Comparison of ENCODE assay signal across 29 cellular contexts in the genomic region with DNA sequence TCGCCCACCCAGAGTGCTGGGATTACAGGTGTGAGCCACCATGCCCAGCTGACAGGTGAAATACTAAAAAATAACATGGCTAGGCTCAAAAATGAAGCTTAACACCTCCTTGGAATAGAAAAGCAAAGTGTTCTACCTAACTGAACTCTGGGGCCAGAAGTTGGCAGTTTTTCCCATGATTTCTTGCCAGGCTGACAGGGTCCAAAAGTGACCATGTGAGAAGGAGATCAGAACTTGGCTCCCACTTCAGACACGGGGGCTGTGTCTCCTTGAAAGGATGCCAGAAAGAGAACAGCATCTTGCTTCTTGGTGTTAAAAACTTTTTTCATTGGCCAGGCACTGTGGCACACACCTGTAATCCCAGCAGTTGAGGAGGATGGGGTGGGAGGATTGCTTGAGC.
"Had no signal": no experiment of that assay in that cellular context is flagged by ENCODE, and none has a peak within 500 bp of the region (broad histone marks: within the 10 kb centered on the region; RNA-seq: fewer than 3 reads in every experiment).

No MANE protein-coding gene starts in this region.

- H3K27ac ChIP-seq: ascending aorta, brain microvascular endothelial cell, coronary artery, dorsolateral prefrontal cortex, left lung, lower lobe of right lung, pancreas, psoas muscle, tibial artery had no signal

- H3K36me3 ChIP-seq: ascending aorta, brain microvascular endothelial cell, left lung, lower lobe of right lung, pancreas, tibial artery had no signal

- H3K27me3 ChIP-seq: ascending aorta, brain microvascular endothelial cell, dorsolateral prefrontal cortex, left lung, pancreas, tibial artery had no signal

- H3K4me3 ChIP-seq: ascending aorta, coronary artery, dorsolateral prefrontal cortex, left lung, lower lobe of right lung, pancreas, psoas muscle, smooth muscle cell, tibial artery had no signal

- ATAC-seq: left lung; lower lobe of right lung; psoas muscle; stimulated activated memory B cell treated with anti-CD40 and anti-IgM and Interleukin-4, amounts not matched to agents 10 μg/mL and 1 μg/mL and 100 μg/mL, for 72 hours; stimulated activated naive CD8-positive, alpha-beta T cell treated with anti-CD3 and anti-CD28 coated beads, Interleukin-15, amount 100 ng/mL, for 72 hours had no signal

- FAIRE-seq: pancreas, TTC549 had no signal

- H3K9me3 ChIP-seq: ascending aorta, left lung, lower lobe of right lung, pancreas, psoas muscle, tibial artery had no signal

- DNase-seq: activated CD4-positive, alpha-beta memory T cell treated with anti-CD3 and anti-CD28 coated beads, Interleukin-2, amount 10 ng/mL, durations not matched to agents 7 days and 5 days; activated CD4-positive, alpha-beta T cell treated with anti-CD3 and anti-CD28 coated beads for 1 hour; activated CD4-positive, alpha-beta T cell treated with anti-CD3 and anti-CD28 coated beads, Interleukin-2, amount 10 ng/mL, durations not matched to agents 7 days and 5 days; activated CD8-positive, alpha-beta memory T cell treated with anti-CD3 and anti-CD28 coated beads, Interleukin-2, amount 50 U/mL, for 48 hours; activated gamma-delta T cell; activated naive CD4-positive, alpha-beta T cell treated with anti-CD3 and anti-CD28 coated beads, Interleukin-2, amount 10 ng/mL, durations not matched to agents 7 days and 5 days; activated naive CD8-positive, alpha-beta T cell treated with anti-CD3 and anti-CD28 coated beads, Interleukin-2, amount 10 ng/mL, durations not matched to agents 7 days and 5 days; activated T-cell treated with anti-CD3 and anti-CD28 coated beads, Interleukin-2, amount 50 U/mL, for 24 hours; brain microvascular endothelial cell; effector memory CD4-positive, alpha-beta T cell; erythroblast; foreskin melanocyte; kidney glomerular epithelial cell; left lung; lower lobe of right lung; pancreas; psoas muscle; stimulated activated CD4-positive, alpha-beta T cell treated with anti-CD3 and anti-CD28 coated beads, Interleukin-1b, Interleukin-23, amount 100 ng/mL, for 48 hours; stimulated activated CD4-positive, alpha-beta T cell treated with anti-CD3 and anti-CD28 coated beads, Interleukin-4, amount 100 ng/mL, for 4 hours; stimulated activated CD8-positive, alpha-beta memory T cell treated with anti-CD3 and anti-CD28 coated beads, Interleukin-4, amount 100 ng/mL, for 48 hours; stimulated activated naive CD8-positive, alpha-beta T cell treated with anti-CD3 and anti-CD28 coated beads, Interleukin-15, amount 100 ng/mL, for 72 hours; T-helper 9 cell; tibial artery had no signal
